ENCODE assay signal across 10 cellular contexts in genomic region chr12:46265734-46266133, GRCh38. TPM values are rescaled to one million over a fixed set of nuclear protein-coding genes. Genes with fewer than 3 reads are reported as not detected.
DNase-seq lines count a peak whose midpoint lies in the region; ATAC-seq and TF ChIP-seq lines count a peak whose summit lies in the region.
"Had no signal": no experiment of that assay in that cellular context is flagged by ENCODE, and none has a peak within 500 bp of the region (broad histone marks: within the 10 kb centered on the region; RNA-seq: fewer than 3 reads in every experiment).

No MANE protein-coding gene starts in this region.

- no peaks in the 10 kb centered on the region for H3K9me3 ChIP-seq in ectodermal cell (ENCODE audit: control insufficient read depth, low read length)
- H3K9me3 ChIP-seq: adrenal gland had no signal

- H3K9me3 Mint-ChIP-seq in T-helper 2 cell treated with Interferon-gamma antibody and Interleukin-4, amounts not matched to agents 5 μg/mL and 100 μg/mL, for 36 hours = no peaks in the 10 kb centered on the region

- H3K4me3 Mint-ChIP-seq in T-helper 2 cell treated with Interferon-gamma antibody and Interleukin-4, amounts not matched to agents 5 μg/mL and 100 μg/mL, for 36 hours = no peak overlapping the region

- no peak overlapping the region for H3K27ac Mint-ChIP-seq in T-helper 2 cell treated with Interferon-gamma antibody and Interleukin-4, amounts not matched to agents 5 μg/mL and 100 μg/mL, for 36 hours

- H3K36me3 ChIP-seq in ectodermal cell (ENCODE audit: control insufficient read depth, insufficient read depth, low read length) = no peaks in the 10 kb centered on the region
- H3K36me3 ChIP-seq: adrenal gland had no signal

- no peak overlapping the region for H3K27ac ChIP-seq in ectodermal cell (ENCODE audit: insufficient read depth, low read depth, low read length, poor library complexity, severe bottlenecking)
- H3K27ac ChIP-seq: adrenal gland had no signal

- WGBS in ectodermal cell, 2 experiments = 72% methylated on average over 3 of the region's 3 CpGs

- H3K27me3 ChIP-seq in ectodermal cell (ENCODE audit: control insufficient read depth, insufficient read depth, low read length, poor library complexity, severe bottlenecking) = no peaks in the 10 kb centered on the region

- peaks cover 17% of the 10 kb centered on the region for H3K36me3 Mint-ChIP-seq in T-helper 2 cell treated with Interferon-gamma antibody and Interleukin-4, amounts not matched to agents 5 μg/mL and 100 μg/mL, for 36 hours (ENCODE audit: low read depth)

- H3K4me1 ChIP-seq in ectodermal cell (ENCODE audit: control insufficient read depth, insufficient read depth, low read length) = peaks cover 29% of the 10 kb centered on the region

- DNase-seq in T-helper 2 cell treated with Interferon-gamma antibody and Interleukin-4, amounts not matched to agents 5 μg/mL and 100 μg/mL, for 36 hours (ENCODE audit: low spot score) = peak; percentile 43
- no peak for DNase-seq in T-helper 2 cell
- DNase-seq in HFF-Myc (ENCODE audit: extremely low read depth, low read depth) = no peak
- no peak for DNase-seq in skeletal muscle cell (ENCODE audit: low read depth)
- DNase-seq in ecto neural progenitor cell (ENCODE audit: low spot score) = no peak
- no peak for DNase-seq in A172 (ENCODE audit: low spot score)
- DNase-seq: adrenal gland, NCI-H2081 treated with DMSO at 0.1 percent for 48 hours had no signal

- no peak for ATAC-seq in HG02678 (IDR thresholded peaks at IDR 0.05; ENCODE audit: unreplicated experiment)

- H3K4me3 ChIP-seq in HFF-Myc (replicated peaks; ENCODE audit: low read depth, low read length) = peak overlapping the region; percentile 91
- peak overlapping the region; percentile 93 for H3K4me3 ChIP-seq in ectodermal cell (ENCODE audit: insufficient read depth, low read depth, low read length)
- H3K4me3 ChIP-seq in skeletal muscle cell (ENCODE audit: low read depth, low read length) = peak overlapping the region; percentile 79

- TF ChIP-seq CTCF in HFF-Myc (IDR thresholded peaks at IDR 0.05; ENCODE audit: low read depth, low read length, missing control alignments) = no peak

- peaks cover 20% of the 10 kb centered on the region for H3K4me1 Mint-ChIP-seq in T-helper 2 cell treated with Interferon-gamma antibody and Interleukin-4, amounts not matched to agents 5 μg/mL and 100 μg/mL, for 36 hours (ENCODE audit: low read depth)

- no peaks in the 10 kb centered on the region for H3K27me3 Mint-ChIP-seq in T-helper 2 cell treated with Interferon-gamma antibody and Interleukin-4, amounts not matched to agents 5 μg/mL and 100 μg/mL, for 36 hours (ENCODE audit: low read depth)

RNA-seq across cellular contexts. Expression of gene SLC38A1, which starts 3.1 kb away (rescaled TPM):
- 116 TPM for polyA plus RNA-seq in ectodermal cell (2013, experiment 1 of 4)
- 127 TPM for polyA plus RNA-seq in ectodermal cell (2013, experiment 2 of 4)
- polyA plus RNA-seq in ectodermal cell (2013, experiment 3 of 4) = 96.9 TPM
- 103 TPM for polyA plus RNA-seq in ectodermal cell (2013, experiment 4 of 4)
- total RNA-seq in A172 (2014; rRNA removed; shearing (Covaris generic)) = 89.2 and 91.2 TPM in 2 replicates
